1 cellular context compared by ENCODE assay signal in genomic region chr3:52068730-52069129, GRCh38.
TF ChIP-seq lines count a peak whose summit lies in the region.

No MANE protein-coding gene starts in this region.

TF ChIP-seq in HepG2, 621 proteins besides CTCF, POLR2A, EP300 and RAD21 (continued from another document):
- no peak for TF ChIP-seq NFIB (CRISPR knock-in tag; IDR thresholded peaks at IDR 0.05; ENCODE audit: borderline replicate concordance)
- TF ChIP-seq MTF1 (CRISPR knock-in tag; IDR thresholded peaks at IDR 0.05), result no peak
- TF ChIP-seq KDM2A (CRISPR knock-in tag; IDR thresholded peaks at IDR 0.05; ENCODE audit: borderline replicate concordance, low read depth), result no peak; the same call in 1 of the 2 replicates
- TF ChIP-seq ZFP90 (CRISPR knock-in tag; IDR thresholded peaks at IDR 0.05; ENCODE audit: borderline replicate concordance), result no peak
- TF ChIP-seq TRIM24 (CRISPR knock-in tag; IDR thresholded peaks at IDR 0.05), result no peak
- 0 out of 2 replicates have a peak, but pooled peaks have one; percentile 12 for TF ChIP-seq GABPB1 (CRISPR knock-in tag; IDR thresholded peaks at IDR 0.05)
- TF ChIP-seq ZNF792 (CRISPR knock-in tag; IDR thresholded peaks at IDR 0.05), result no peak
- TF ChIP-seq MLLT10 (CRISPR knock-in tag; IDR thresholded peaks at IDR 0.05), result no peak
- TF ChIP-seq TBX2 (CRISPR knock-in tag; IDR thresholded peaks at IDR 0.05; ENCODE audit: borderline replicate concordance), result no peak
- TF ChIP-seq RBAK (CRISPR knock-in tag; IDR thresholded peaks at IDR 0.05), result no peak
- no peak for TF ChIP-seq ZNF777 (CRISPR knock-in tag; IDR thresholded peaks at IDR 0.05)
- TF ChIP-seq ZNF362 (CRISPR knock-in tag; IDR thresholded peaks at IDR 0.05; ENCODE audit: borderline replicate concordance), result no peak
- TF ChIP-seq GATAD2A (CRISPR knock-in tag; IDR thresholded peaks at IDR 0.05), result no peak
- 0 out of 2 replicates have a peak, but pooled peaks have one; percentile 29 for TF ChIP-seq HIVEP1 (CRISPR knock-in tag; IDR thresholded peaks at IDR 0.05)
- TF ChIP-seq HNF4A (CRISPR knock-in tag; IDR thresholded peaks at IDR 0.05), result peak; percentile 52; the same call in 1 of the 2 replicates
- TF ChIP-seq ZFP91 (CRISPR knock-in tag; IDR thresholded peaks at IDR 0.05; ENCODE audit: borderline replicate concordance), result peak; percentile 18; the same call in 1 of the 2 replicates
- TF ChIP-seq ZNF619 (CRISPR knock-in tag; IDR thresholded peaks at IDR 0.05), result no peak
- TF ChIP-seq ZFX (CRISPR knock-in tag; IDR thresholded peaks at IDR 0.05; ENCODE audit: low read depth), result peak; percentile 40; the same call in 1 of the 2 replicates
- TF ChIP-seq RFX3 (CRISPR knock-in tag; IDR thresholded peaks at IDR 0.05), result no peak
- TF ChIP-seq SRF (IDR thresholded peaks at IDR 0.05; ENCODE audit: low read depth, low read length), result no peak
- no peak for TF ChIP-seq FOXP1 (IDR thresholded peaks at IDR 0.05)
- no peak for TF ChIP-seq FOXP1 (CRISPR knock-in tag; IDR thresholded peaks at IDR 0.05)
- TF ChIP-seq ZNF687 (CRISPR knock-in tag; IDR thresholded peaks at IDR 0.05), result peak; percentile 75
- TF ChIP-seq KLF15 (CRISPR knock-in tag; IDR thresholded peaks at IDR 0.05; ENCODE audit: borderline replicate concordance), result no peak
- TF ChIP-seq MZF1 (CRISPR knock-in tag; IDR thresholded peaks at IDR 0.05; ENCODE audit: borderline replicate concordance), result no peak
- TF ChIP-seq MAX (IDR thresholded peaks at IDR 0.05), result peak; percentile 24; the same call in 1 of the 2 replicates
- TF ChIP-seq ZXDC (CRISPR knock-in tag; IDR thresholded peaks at IDR 0.05), result no peak
TF ChIP-seq in HepG2: peak in this region for 7.
